24 cellular contexts compared by ENCODE assay signal in the genomic region with DNA sequence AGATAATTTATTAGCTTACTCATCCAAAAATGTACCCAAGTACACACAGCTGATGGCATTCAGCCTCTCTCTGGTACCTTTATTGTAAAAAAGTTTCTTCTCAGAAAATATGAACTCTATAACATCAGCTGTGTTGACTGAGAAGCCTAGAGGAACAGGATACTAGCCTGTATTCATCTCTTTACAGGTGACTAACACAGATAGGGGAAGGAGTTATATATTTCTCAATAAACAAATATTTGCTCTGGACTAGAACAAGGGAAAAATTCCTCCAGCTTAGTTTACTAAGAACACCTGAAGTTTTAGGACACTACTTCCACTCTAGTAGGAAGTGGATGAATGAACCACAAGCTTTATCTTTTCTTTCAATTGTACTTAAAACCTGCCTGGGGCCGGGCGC.
"Had no signal": no experiment of that assay in that cellular context is flagged by ENCODE, and none has a peak within 500 bp of the region (broad histone marks: within the 10 kb centered on the region; RNA-seq: fewer than 3 reads in every experiment).

No MANE protein-coding gene starts in this region.

- H3K4me3 Mint-ChIP-seq: activated CD4-positive, alpha-beta memory T cell treated with anti-CD3 and anti-CD28 coated beads, Interleukin-2, amount 10 ng/mL, durations not matched to agents 7 days and 5 days; activated naive CD4-positive, alpha-beta T cell treated with anti-CD3 and anti-CD28 coated beads for 36 hours; activated naive CD8-positive, alpha-beta T cell; activated T-helper 17 cell treated with anti-CD3 and anti-CD28 coated beads, Interleukin-2, amount 50 U/mL, for 72 hours; brain had no signal

- H3K9ac ChIP-seq: SK-N-SH had no signal

- H3K27me3 Mint-ChIP-seq: activated CD4-positive, alpha-beta memory T cell treated with anti-CD3 and anti-CD28 coated beads, Interleukin-2, amount 10 ng/mL, durations not matched to agents 7 days and 5 days; activated naive CD8-positive, alpha-beta T cell; activated T-helper 17 cell treated with anti-CD3 and anti-CD28 coated beads, Interleukin-2, amount 50 U/mL, for 72 hours; brain had no signal

- H3K27ac Mint-ChIP-seq: activated CD4-positive, alpha-beta memory T cell treated with anti-CD3 and anti-CD28 coated beads, Interleukin-2, amount 10 ng/mL, durations not matched to agents 7 days and 5 days; activated naive CD4-positive, alpha-beta T cell treated with anti-CD3 and anti-CD28 coated beads for 36 hours; activated naive CD8-positive, alpha-beta T cell; activated T-helper 17 cell treated with anti-CD3 and anti-CD28 coated beads, Interleukin-2, amount 50 U/mL, for 72 hours; brain had no signal

- H3K4me1 ChIP-seq: SJCRH30 had no signal

- H3K9me3 ChIP-seq: SJCRH30, SK-N-SH had no signal

- H3K27ac ChIP-seq: cardiac muscle cell, PC-9, SJCRH30, VCaP had no signal

- DNase-seq: activated CD4-positive, alpha-beta memory T cell treated with anti-CD3 and anti-CD28 coated beads, Interleukin-2, amount 10 ng/mL, durations not matched to agents 7 days and 5 days; activated CD4-positive, alpha-beta T cell treated with anti-CD3 and anti-CD28 coated beads, Interleukin-2, amount 50 U/mL, for 1 hour; activated CD4-positive, CD25-positive, alpha-beta regulatory T cell; activated gamma-delta T cell; activated naive CD4-positive, alpha-beta T cell treated with anti-CD3 and anti-CD28 coated beads for 36 hours; activated T-cell treated with anti-CD3 and anti-CD28 coated beads for 4 hours; activated T-cell treated with anti-CD3 and anti-CD28 coated beads, Interleukin-2, amount 50 U/mL, for 48 hours; amygdala; NCI-H1105 treated with DMSO at 0.1 percent for 48 hours; NCI-H1436 treated with DMSO at 0.1 percent for 48 hours; NCI-H187; NCI-H2081; NCI-H446; NCI-H524; SJCRH30; SK-N-SH; T-helper 1 cell had no signal

- H2AFZ ChIP-seq: PC-9 had no signal

- H3K4me2 ChIP-seq: PC-9, SK-N-SH had no signal

- H3K36me3 Mint-ChIP-seq: brain had no signal

- ATAC-seq: activated T-helper 17 cell treated with anti-CD3 and anti-CD28 coated beads, Interleukin-2, amount 50 U/mL, for 72 hours had no signal

- H3K27me3 ChIP-seq: cardiac muscle cell, SJCRH30 had no signal

- H3K36me3 ChIP-seq: cardiac muscle cell, SJCRH30 had no signal

- H3K4me3 ChIP-seq: cardiac muscle cell, PC-9, SJCRH30 had no signal

- FAIRE-seq: astrocyte had no signal

- H3K4me1 Mint-ChIP-seq: activated CD4-positive, alpha-beta memory T cell treated with anti-CD3 and anti-CD28 coated beads, Interleukin-2, amount 10 ng/mL, durations not matched to agents 7 days and 5 days; activated T-helper 17 cell treated with anti-CD3 and anti-CD28 coated beads, Interleukin-2, amount 50 U/mL, for 72 hours; brain had no signal
